ENCODE assay signal across 1 cellular context in genomic region chr10:22705534-22705933, GRCh38.
TF ChIP-seq lines count a peak whose summit lies in the region.

No MANE protein-coding gene starts in this region.

TF ChIP-seq in GM12878, 131 proteins besides CTCF, POLR2A, EP300 and RAD21:
- TF ChIP-seq, protein P1, sequence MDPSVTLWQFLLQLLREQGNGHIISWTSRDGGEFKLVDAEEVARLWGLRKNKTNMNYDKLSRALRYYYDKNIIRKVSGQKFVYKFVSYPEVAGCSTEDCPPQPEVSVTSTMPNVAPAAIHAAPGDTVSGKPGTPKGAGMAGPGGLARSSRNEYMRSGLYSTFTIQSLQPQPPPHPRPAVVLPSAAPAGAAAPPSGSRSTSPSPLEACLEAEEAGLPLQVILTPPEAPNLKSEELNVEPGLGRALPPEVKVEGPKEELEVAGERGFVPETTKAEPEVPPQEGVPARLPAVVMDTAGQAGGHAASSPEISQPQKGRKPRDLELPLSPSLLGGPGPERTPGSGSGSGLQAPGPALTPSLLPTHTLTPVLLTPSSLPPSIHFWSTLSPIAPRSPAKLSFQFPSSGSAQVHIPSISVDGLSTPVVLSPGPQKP (IDR thresholded peaks at IDR 0.05; ENCODE audit: low read depth, low read length) = 0 out of 2 replicates have a peak, but pooled peaks have one; percentile 4
- no peak for TF ChIP-seq RB1 (IDR thresholded peaks at IDR 0.05; ENCODE audit: borderline replicate concordance)
